In genomic region chr5:157306092-157306491, GRCh38 we compare ENCODE assay signal across 1 cellular context.
TF ChIP-seq lines count a peak whose summit lies in the region.

No MANE protein-coding gene starts in this region.

TF ChIP-seq in SK-N-SH treated with all-trans-retinoic acid at 6 μM for 48 hours, 23 proteins besides CTCF, POLR2A, EP300 and RAD21 (continued from another document):
- TF ChIP-seq, protein P1, sequence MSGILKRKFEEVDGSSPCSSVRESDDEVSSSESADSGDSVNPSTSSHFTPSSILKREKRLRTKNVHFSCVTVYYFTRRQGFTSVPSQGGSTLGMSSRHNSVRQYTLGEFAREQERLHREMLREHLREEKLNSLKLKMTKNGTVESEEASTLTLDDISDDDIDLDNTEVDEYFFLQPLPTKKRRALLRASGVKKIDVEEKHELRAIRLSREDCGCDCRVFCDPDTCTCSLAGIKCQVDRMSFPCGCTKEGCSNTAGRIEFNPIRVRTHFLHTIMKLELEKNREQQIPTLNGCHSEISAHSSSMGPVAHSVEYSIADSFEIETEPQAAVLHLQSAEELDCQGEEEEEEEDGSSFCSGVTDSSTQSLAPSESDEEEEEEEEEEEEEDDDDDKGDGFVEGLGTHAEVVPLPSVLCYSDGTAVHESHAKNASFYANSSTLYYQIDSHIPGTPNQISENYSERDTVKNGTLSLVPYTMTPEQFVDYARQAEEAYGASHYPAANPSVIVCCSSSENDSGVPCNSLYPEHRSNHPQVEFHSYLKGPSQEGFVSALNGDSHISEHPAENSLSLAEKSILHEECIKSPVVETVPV (CRISPR knock-in tag; IDR thresholded peaks at IDR 0.05), result no peak
- TF ChIP-seq BACH2 (CRISPR knock-in tag; IDR thresholded peaks at IDR 0.05; ENCODE audit: borderline replicate concordance) (no peak), TOX (CRISPR knock-in tag; IDR thresholded peaks at IDR 0.05; ENCODE audit: borderline replicate concordance) (no peak), SNAI2 (CRISPR knock-in tag; IDR thresholded peaks at IDR 0.05) (no peak), PPARA (CRISPR knock-in tag; IDR thresholded peaks at IDR 0.05; ENCODE audit: borderline replicate concordance) (no peak), ZC3H10 (CRISPR knock-in tag; IDR thresholded peaks at IDR 0.05) (no peak), GLIS3 (CRISPR knock-in tag; IDR thresholded peaks at IDR 0.05) (no peak), ZNF8 (CRISPR knock-in tag; IDR thresholded peaks at IDR 0.05) (no peak), POU6F1 (CRISPR knock-in tag; IDR thresholded peaks at IDR 0.05; ENCODE audit: borderline replicate concordance, low read depth) (no peak), ZNF565 (CRISPR knock-in tag; conservative IDR thresholded peaks at IDR 0.05; ENCODE audit: low read depth) (no peak), TCF4 (CRISPR knock-in tag; IDR thresholded peaks at IDR 0.05; ENCODE audit: borderline replicate concordance) (no peak), ZNF70 (CRISPR knock-in tag; IDR thresholded peaks at IDR 0.05) (no peak), ZFP30 (CRISPR knock-in tag; IDR thresholded peaks at IDR 0.05) (no peak)
- TF ChIP-seq, protein P2, sequence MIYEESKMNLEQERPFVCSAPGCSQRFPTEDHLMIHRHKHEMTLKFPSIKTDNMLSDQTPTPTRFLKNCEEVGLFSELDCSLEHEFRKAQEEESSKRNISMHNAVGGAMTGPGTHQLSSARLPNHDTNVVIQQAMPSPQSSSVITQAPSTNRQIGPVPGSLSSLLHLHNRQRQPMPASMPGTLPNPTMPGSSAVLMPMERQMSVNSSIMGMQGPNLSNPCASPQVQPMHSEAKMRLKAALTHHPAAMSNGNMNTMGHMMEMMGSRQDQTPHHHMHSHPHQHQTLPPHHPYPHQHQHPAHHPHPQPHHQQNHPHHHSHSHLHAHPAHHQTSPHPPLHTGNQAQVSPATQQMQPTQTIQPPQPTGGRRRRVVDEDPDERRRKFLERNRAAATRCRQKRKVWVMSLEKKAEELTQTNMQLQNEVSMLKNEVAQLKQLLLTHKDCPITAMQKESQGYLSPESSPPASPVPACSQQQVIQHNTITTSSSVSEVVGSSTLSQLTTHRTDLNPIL (CRISPR knock-in tag; IDR thresholded peaks at IDR 0.05; ENCODE audit: low read depth), result no peak
- TF ChIP-seq, protein P3, sequence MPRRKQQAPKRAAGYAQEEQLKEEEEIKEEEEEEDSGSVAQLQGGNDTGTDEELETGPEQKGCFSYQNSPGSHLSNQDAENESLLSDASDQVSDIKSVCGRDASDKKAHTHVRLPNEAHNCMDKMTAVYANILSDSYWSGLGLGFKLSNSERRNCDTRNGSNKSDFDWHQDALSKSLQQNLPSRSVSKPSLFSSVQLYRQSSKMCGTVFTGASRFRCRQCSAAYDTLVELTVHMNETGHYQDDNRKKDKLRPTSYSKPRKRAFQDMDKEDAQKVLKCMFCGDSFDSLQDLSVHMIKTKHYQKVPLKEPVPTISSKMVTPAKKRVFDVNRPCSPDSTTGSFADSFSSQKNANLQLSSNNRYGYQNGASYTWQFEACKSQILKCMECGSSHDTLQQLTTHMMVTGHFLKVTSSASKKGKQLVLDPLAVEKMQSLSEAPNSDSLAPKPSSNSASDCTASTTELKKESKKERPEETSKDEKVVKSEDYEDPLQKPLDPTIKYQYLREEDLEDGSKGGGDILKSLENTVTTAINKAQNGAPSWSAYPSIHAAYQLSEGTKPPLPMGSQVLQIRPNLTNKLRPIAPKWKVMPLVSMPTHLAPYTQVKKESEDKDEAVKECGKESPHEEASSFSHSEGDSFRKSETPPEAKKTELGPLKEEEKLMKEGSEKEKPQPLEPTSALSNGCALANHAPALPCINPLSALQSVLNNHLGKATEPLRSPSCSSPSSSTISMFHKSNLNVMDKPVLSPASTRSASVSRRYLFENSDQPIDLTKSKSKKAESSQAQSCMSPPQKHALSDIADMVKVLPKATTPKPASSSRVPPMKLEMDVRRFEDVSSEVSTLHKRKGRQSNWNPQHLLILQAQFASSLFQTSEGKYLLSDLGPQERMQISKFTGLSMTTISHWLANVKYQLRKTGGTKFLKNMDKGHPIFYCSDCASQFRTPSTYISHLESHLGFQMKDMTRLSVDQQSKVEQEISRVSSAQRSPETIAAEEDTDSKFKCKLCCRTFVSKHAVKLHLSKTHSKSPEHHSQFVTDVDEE (CRISPR knock-in tag; IDR thresholded peaks at IDR 0.05), result no peak
